ENCODE assay signal across 21 cellular contexts in the genomic region with DNA sequence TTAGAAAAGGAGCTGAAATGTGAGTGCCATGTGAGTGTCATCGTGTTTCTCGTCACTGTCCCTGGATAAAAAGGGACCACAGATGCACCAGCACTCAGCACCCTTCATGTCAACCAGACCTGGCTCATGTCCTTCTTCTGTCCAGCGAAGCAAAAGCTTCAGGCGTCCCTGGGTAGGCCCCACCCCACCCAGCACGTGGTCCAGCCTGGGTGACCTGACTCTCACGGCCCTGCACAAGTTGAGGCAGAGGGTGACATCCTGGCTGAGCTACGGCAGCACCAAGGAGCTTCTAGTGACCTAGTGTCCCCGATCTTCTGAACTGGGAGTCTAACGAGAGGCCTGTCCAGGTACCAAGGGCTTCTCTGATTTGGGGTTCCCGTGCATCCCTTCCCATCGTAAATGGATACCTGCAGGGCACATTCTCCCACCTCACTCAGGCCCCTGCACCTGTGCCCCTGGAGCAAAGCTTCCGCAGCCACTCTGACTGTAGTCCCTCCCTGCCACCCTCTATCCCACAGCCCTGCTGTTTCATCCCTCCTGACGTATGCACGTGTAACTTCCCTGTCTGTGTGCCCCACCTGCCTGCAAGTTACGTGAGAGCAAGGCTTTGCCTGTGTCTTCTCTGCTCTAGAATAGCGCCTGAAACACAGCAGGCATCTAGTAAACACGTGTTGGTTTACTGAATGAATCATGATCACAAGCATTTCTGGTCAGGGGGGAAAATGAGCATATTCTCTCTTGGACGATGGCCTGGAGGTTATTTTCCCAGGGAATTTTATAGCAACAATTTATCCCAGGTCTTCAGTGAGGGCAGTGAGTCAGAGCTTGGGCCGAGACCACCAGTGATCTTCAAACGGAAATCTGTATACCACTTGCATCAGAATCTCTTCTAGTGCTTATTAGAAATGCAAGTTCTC. TPM values are rescaled to one million over a fixed set of nuclear protein-coding genes. Genes with fewer than 3 reads are reported as not detected.
DNase-seq lines count a peak whose midpoint lies in the region; ATAC-seq and TF ChIP-seq lines count a peak whose summit lies in the region.
"Had no signal": no experiment of that assay in that cellular context is flagged by ENCODE, and none has a peak within 500 bp of the region (broad histone marks: within the 10 kb centered on the region; RNA-seq: fewer than 3 reads in every experiment).

No MANE protein-coding gene starts in this region.

- TF ChIP-seq CTCF in brain microvascular endothelial cell (IDR thresholded peaks at IDR 0.05; ENCODE audit: low read depth, low read length, missing control alignments): no peak
- TF ChIP-seq CTCF in neural progenitor cell (IDR thresholded peaks at IDR 0.05): no peak

- in situ Hi-C loops in brain microvascular endothelial cell (cut with HindIII; ENCODE audit: low pct_ligation_motif_present, low sequenced_read_pairs): no loop called here

- no peaks in the 10 kb centered on the region for H3K79me2 ChIP-seq in neural progenitor cell (ENCODE audit: low read depth)

- DNase-seq in EH (ENCODE audit: low read depth) (peak; percentile 10), M059J (ENCODE audit: low read depth) (peak; percentile 59), brain microvascular endothelial cell (peak; percentile 51), neural progenitor cell (ENCODE audit: low spot score) (no peak), hypothalamus (lab: John Stamatoyannopoulos, UW) (no peak), occipital lobe (lab: John Stamatoyannopoulos, UW) (no peak), HPDE6-E6E7 (ENCODE audit: extremely low spot score) (no peak)
- DNase-seq: activated T-cell treated with anti-CD3 and anti-CD28 coated beads, Interleukin-2, amount 50 U/mL, for 4 hours; erythroblast; left lung; NCI-H1694; NCI-H446; retina; SHP77; stimulated activated CD4-positive, alpha-beta T cell treated with anti-CD3 and anti-CD28 coated beads, Interleukin-15, amount 100 ng/mL, for 24 hours; T-helper 17 cell had no signal

- no peaks in the 10 kb centered on the region for H3K27me3 ChIP-seq in brain microvascular endothelial cell (replicated peaks)
- no peaks in the 10 kb centered on the region for H3K27me3 ChIP-seq in neural progenitor cell
- H3K27me3 ChIP-seq: dorsolateral prefrontal cortex, left lung had no signal

- H3K4me1 Mint-ChIP-seq in neural progenitor cell: peaks cover 32% of the 10 kb centered on the region
- H3K4me1 Mint-ChIP-seq: T-helper 17 cell had no signal

- no peak overlapping the region for H3K9ac ChIP-seq in neural progenitor cell

- no peak overlapping the region for H3K27ac ChIP-seq in brain microvascular endothelial cell
- no peak overlapping the region for H3K27ac ChIP-seq in neural progenitor cell
- H3K27ac ChIP-seq: left lung had no signal

- H3K4me1 ChIP-seq in neural progenitor cell: peaks cover 16% of the 10 kb centered on the region
- H3K4me1 ChIP-seq: left lung had no signal

- no peak overlapping the region for H2AFZ ChIP-seq in neural progenitor cell (replicated peaks)

- H3K36me3 ChIP-seq in brain microvascular endothelial cell (replicated peaks) (no peaks in the 10 kb centered on the region), neural progenitor cell (no peaks in the 10 kb centered on the region)

- no peaks in the 10 kb centered on the region for H3K9me3 ChIP-seq in neural progenitor cell (ENCODE audit: low read depth)
- H3K9me3 ChIP-seq: left lung, mucosa of descending colon had no signal

- H3K9me3 Mint-ChIP-seq in neural progenitor cell: peaks cover 3% of the 10 kb centered on the region
- H3K9me3 Mint-ChIP-seq: activated naive CD4-positive, alpha-beta T cell treated with anti-CD3 and anti-CD28 coated beads, Interleukin-2, amount 50 U/mL, for 72 hours; activated T-cell treated with anti-CD3 and anti-CD28 coated beads, Interleukin-2, amount 50 U/mL, for 4 hours; CD4-positive, alpha-beta T cell had no signal

- H4K20me1 ChIP-seq in neural progenitor cell (ENCODE audit: low read depth): no peaks in the 10 kb centered on the region

- H3K27ac Mint-ChIP-seq in neural progenitor cell: peak overlapping the region; percentile 33
- H3K27ac Mint-ChIP-seq: activated naive CD4-positive, alpha-beta T cell treated with anti-CD3 and anti-CD28 coated beads, Interleukin-2, amount 50 U/mL, for 72 hours; CD4-positive, alpha-beta T cell; T-helper 17 cell had no signal

- peaks cover 5% of the 10 kb centered on the region for H3K27me3 Mint-ChIP-seq in neural progenitor cell (ENCODE audit: insufficient read depth, low read depth)
- H3K27me3 Mint-ChIP-seq: CD4-positive, alpha-beta T cell had no signal

- peaks cover 6% of the 10 kb centered on the region for H3F3A ChIP-seq in neural progenitor cell (ENCODE audit: low read depth)

- no peak for ATAC-seq in HG03039 (IDR thresholded peaks at IDR 0.05; ENCODE audit: unreplicated experiment)
- ATAC-seq: activated naive CD4-positive, alpha-beta T cell treated with anti-CD3 and anti-CD28 coated beads, Interleukin-2, amount 50 U/mL, for 72 hours; activated T-cell treated with anti-CD3 and anti-CD28 coated beads, Interleukin-2, amount 50 U/mL, for 4 hours; left lung; T-helper 17 cell had no signal

- H3K4me2 ChIP-seq in neural progenitor cell: no peak overlapping the region

- H3K36me3 Mint-ChIP-seq in neural progenitor cell: peaks cover 40% of the 10 kb centered on the region
- H3K36me3 Mint-ChIP-seq: activated naive CD4-positive, alpha-beta T cell treated with anti-CD3 and anti-CD28 coated beads, Interleukin-2, amount 50 U/mL, for 72 hours had no signal

- H3K4me3 Mint-ChIP-seq in neural progenitor cell: no peak overlapping the region
- H3K4me3 Mint-ChIP-seq: activated T-cell treated with anti-CD3 and anti-CD28 coated beads, Interleukin-2, amount 50 U/mL, for 4 hours; CD4-positive, alpha-beta T cell; T-helper 17 cell had no signal

- H3K4me3 ChIP-seq in brain microvascular endothelial cell (ENCODE audit: low read depth, low read length) (no peak overlapping the region), neural progenitor cell (no peak overlapping the region)
- H3K4me3 ChIP-seq: dorsolateral prefrontal cortex, left lung, mucosa of descending colon had no signal

RNA-seq across cellular contexts. Expression of a gene that starts 38.0 kb away (rescaled TPM):
- total RNA-seq in M059J (2014; rRNA removed; shearing (Covaris generic)): 29.9 and 35.1 TPM in 2 replicates
- total RNA-seq in neural progenitor cell (ENCODE audit: low replicate concordance): 15.2 and 25.3 TPM in 2 replicates
- 28.5 TPM for total RNA-seq in occipital lobe

Comparison
In these comparisons a context has a peak if more than half of its experiments do, and no peak if none do; other contexts are left out.
1. DNase-seq: peak in EH (single experiment), M059J (single experiment) and brain microvascular endothelial cell (single experiment); none in neural progenitor cell (single experiment), hypothalamus (0 of 51), occipital lobe (single experiment) and HPDE6-E6E7 (single experiment).